ENCODE assay signal across 8 cellular contexts in genomic region chr1:75723989-75724471, GRCh38. TPM values are rescaled to one million over a fixed set of nuclear protein-coding genes. Genes with fewer than 3 reads are reported as not detected.
DNase-seq lines count a peak whose midpoint lies in the region; ATAC-seq and TF ChIP-seq lines count a peak whose summit lies in the region.

No MANE protein-coding gene starts in this region.

- H3K27me3 ChIP-seq in duodenal mucosa (ENCODE audit: control insufficient read depth in 1 of 2, insufficient read depth in 2 of 2, low read length in 2 of 2): no peaks in the 10 kb centered on the region

- WGBS in lower leg skin, 2 donors: 1 to 8% methylated on average over 14 to 21 of the region's 30 CpGs

- TF ChIP-seq POLR2A in lower leg skin (IDR thresholded peaks at IDR 0.05): no peak

- ATAC-seq in GM18873 (IDR thresholded peaks at IDR 0.05; ENCODE audit: low FRiP score, unreplicated experiment): peak; percentile 55
- peak; percentile 68 for ATAC-seq in HG03108 (IDR thresholded peaks at IDR 0.05; ENCODE audit: unreplicated experiment)
- peak; percentile 77 to 86 for ATAC-seq in activated CD4-positive, CD25-positive, alpha-beta regulatory T cell treated with anti-CD3 and anti-CD28 coated beads, Interleukin-2, amount 50 U/mL, for 24 hours

- TF ChIP-seq CTCF in lower leg skin (IDR thresholded peaks at IDR 0.05): no peak

- DNase-seq in AML-193 (lab: John Stamatoyannopoulos, UW): peak; percentile 71 to 79
- DNase-seq in NCI-H2227 treated with DMSO at 0.1 percent for 48 hours (lab: John Stamatoyannopoulos, UW): peak; percentile 90
- DNase-seq in lower leg skin (ENCODE audit: low spot score in 2 of 2): peak; percentile 50 to 96
- peak; percentile 62 to 66 for DNase-seq in stimulated activated CD4-positive, alpha-beta T cell treated with anti-CD3 and anti-CD28 coated beads, Interleukin-4, amount 100 ng/mL, for 48 hours (ENCODE audit: low read depth in 2 of 2)

- H3K27ac ChIP-seq in duodenal mucosa (ENCODE audit: low read depth, low read length): peak overlapping the region; percentile 83

- intact Hi-C loops in lower leg skin (cut with DNase I; ENCODE audit: low total_unique reads): no loop called here

- no peaks in the 10 kb centered on the region for H3K9me3 ChIP-seq in duodenal mucosa (ENCODE audit: control insufficient read depth in 1 of 2, low read length in 2 of 2)

- H3K4me3 ChIP-seq in duodenal mucosa (ENCODE audit: low read depth in 1 of 2, low read length in 2 of 2): peak overlapping the region; percentile 75 to 98
- peak overlapping the region; percentile 64 for H3K4me3 ChIP-seq in lower leg skin (ENCODE audit: low read depth, poor library complexity, severe bottlenecking)

- peak overlapping the region; percentile 73 to 92 for H3K9ac ChIP-seq in duodenal mucosa (ENCODE audit: low read depth in 1 of 2, low read length in 2 of 2)

- no peaks in the 10 kb centered on the region for H3K36me3 ChIP-seq in duodenal mucosa (ENCODE audit: control insufficient read depth in 1 of 2, insufficient read depth in 2 of 2, low read length in 2 of 2)

- H3K4me1 ChIP-seq in duodenal mucosa (ENCODE audit: control insufficient read depth in 1 of 2, insufficient read depth in 2 of 2, low read length in 2 of 2): peaks cover 26 to 33% of the 10 kb centered on the region in 2 donors

RNA-seq across cellular contexts. Expression of gene ACADM, which starts 0.5 kb away (rescaled TPM):
- 10 to 100 TPM; 19.4 to 47.0 (median 33.2) TPM for total RNA-seq in lower leg skin

Comparison
In these comparisons a context has a peak if more than half of its experiments do, and no peak if none do; other contexts are left out.
1. Peak in every context shown above with its lines: DNase-seq, ATAC-seq, H3K4me3 ChIP-seq and H3K27ac ChIP-seq.